Comparison of ENCODE assay signal across 24 cellular contexts in the genomic region with DNA sequence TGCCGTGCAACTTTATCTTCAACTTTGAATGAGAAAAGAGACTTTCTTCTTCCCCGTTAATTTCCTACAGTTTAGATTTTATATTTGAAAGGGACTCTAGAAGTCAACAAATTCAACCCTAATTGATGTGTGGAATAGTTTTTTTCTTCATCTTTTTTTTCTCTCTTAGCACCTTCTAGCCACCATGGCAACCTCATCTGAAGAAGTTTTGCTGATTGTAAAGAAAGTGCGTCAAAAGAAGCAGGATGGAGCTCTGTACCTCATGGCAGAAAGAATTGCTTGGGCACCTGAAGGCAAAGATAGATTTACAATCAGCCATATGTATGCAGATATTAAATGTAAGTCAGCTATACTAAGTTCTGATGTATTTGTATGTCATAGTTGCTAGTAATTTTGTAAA. TPM values are rescaled to one million over a fixed set of nuclear protein-coding genes. Genes with fewer than 3 reads are reported as not detected.
DNase-seq lines count a peak whose midpoint lies in the region; ATAC-seq lines count a peak whose summit lies in the region.
"Had no signal": no experiment of that assay in that cellular context is flagged by ENCODE, and none has a peak within 500 bp of the region (broad histone marks: within the 10 kb centered on the region; RNA-seq: fewer than 3 reads in every experiment).

No MANE protein-coding gene starts in this region.

- no peaks in the 10 kb centered on the region for H3K27me3 Mint-ChIP-seq in activated T-cell treated with anti-CD3 and anti-CD28 coated beads, Interleukin-2, amount 50 U/mL, for 24 hours
- H3K27me3 Mint-ChIP-seq in CD8-positive, alpha-beta memory T cell = no peaks in the 10 kb centered on the region
- no peaks in the 10 kb centered on the region for H3K27me3 Mint-ChIP-seq in activated CD8-positive, alpha-beta T cell treated with anti-CD3 and anti-CD28 coated beads, Interleukin-2, amount 10 ng/mL, durations not matched to agents 7 days and 5 days (ENCODE audit: low read depth)
- no peaks in the 10 kb centered on the region for H3K27me3 Mint-ChIP-seq in naive thymus-derived CD4-positive, alpha-beta T cell

- no peaks in the 10 kb centered on the region for H3K9me3 Mint-ChIP-seq in activated T-cell treated with anti-CD3 and anti-CD28 coated beads, Interleukin-2, amount 50 U/mL, for 24 hours
- no peaks in the 10 kb centered on the region for H3K9me3 Mint-ChIP-seq in CD8-positive, alpha-beta memory T cell
- no peaks in the 10 kb centered on the region for H3K9me3 Mint-ChIP-seq in activated CD8-positive, alpha-beta T cell treated with anti-CD3 and anti-CD28 coated beads, Interleukin-2, amount 10 ng/mL, durations not matched to agents 7 days and 5 days (ENCODE audit: insufficient read depth)
- H3K9me3 Mint-ChIP-seq in naive thymus-derived CD4-positive, alpha-beta T cell = peaks cover 0 to 1% (median 0%) of the 10 kb centered on the region in 11 donors

- intact Hi-C loops in naive thymus-derived CD4-positive, alpha-beta T cell (cut with micrococcal nuclease) = loop anchor here (1.0 to 2.0 kb wide), 2 partner anchors 11 to 62 kb away; partner anchors contain the start of genes GTF2H1 (in 2 of the 2), HPS5 (in 2 of the 2) and LDHA (in 1 of the 2)
- intact Hi-C loops in aorta (cut with DNase I) = no loop called here

- 94 to 95% methylated on average over 3 of the region's 3 CpGs for WGBS in aorta, 2 donors

- peaks cover 88% of the 10 kb centered on the region for H3K36me3 Mint-ChIP-seq in activated T-cell treated with anti-CD3 and anti-CD28 coated beads, Interleukin-2, amount 50 U/mL, for 24 hours (ENCODE audit: low read depth)
- H3K36me3 Mint-ChIP-seq in CD8-positive, alpha-beta memory T cell = peaks cover 0 to 72% (median 31%) of the 10 kb centered on the region in 3 donors
- peaks cover 59% of the 10 kb centered on the region for H3K36me3 Mint-ChIP-seq in activated CD8-positive, alpha-beta T cell treated with anti-CD3 and anti-CD28 coated beads, Interleukin-2, amount 10 ng/mL, durations not matched to agents 7 days and 5 days (ENCODE audit: low read depth)
- H3K36me3 Mint-ChIP-seq in naive thymus-derived CD4-positive, alpha-beta T cell = peaks cover 15 to 55% (median 42%) of the 10 kb centered on the region in 5 donors

- H3K36me3 ChIP-seq in CD8-positive, alpha-beta memory T cell (ENCODE audit: insufficient read depth, low read length) = peaks cover 29% of the 10 kb centered on the region
- H3K36me3 ChIP-seq in naive thymus-derived CD4-positive, alpha-beta T cell (ENCODE audit: control insufficient read depth in 2 of 3, insufficient read depth in 3 of 3, low read length in 3 of 3) = peaks cover 9 to 40% (median 20%) of the 10 kb centered on the region in 3 experiments
- peaks cover 0 to 3% of the 10 kb centered on the region in 2 donors for H3K36me3 ChIP-seq in aorta (ENCODE audit: control insufficient read depth in 1 of 2, insufficient read depth in 2 of 2, low read length in 1 of 2)

- DNase-seq in activated T-cell treated with anti-CD3 and anti-CD28 coated beads, Interleukin-2, amount 50 U/mL, for 24 hours = no peak
- no peak for DNase-seq in activated T-cell treated with anti-CD3 and anti-CD28 coated beads, Interleukin-2, amount 50 U/mL, for 1 hour
- DNase-seq in CD8-positive, alpha-beta memory T cell = peak in 2 of 5 donors; percentile 36 to 54
- no peak for DNase-seq in activated CD8-positive, alpha-beta T cell treated with anti-CD3 and anti-CD28 coated beads, Interleukin-2, amount 10 ng/mL, durations not matched to agents 7 days and 5 days
- peak in 7 of 9 donors; percentile 23 to 72 (median 59) for DNase-seq in naive thymus-derived CD4-positive, alpha-beta T cell
- DNase-seq in aorta (no peak), T1000 (lab: John Stamatoyannopoulos, UW) (no peak)
- DNase-seq: activated CD4-positive, alpha-beta T cell treated with anti-CD3 and anti-CD28 coated beads, Interleukin-2, amount 50 U/mL, for 4 hours; amygdala; cortex of kidney; hippocampal formation; Kasumi-1; left ventricle myocardium inferior; NCI-H1048; NCI-H1930; NCI-H526 treated with DMSO at 0.1 percent for 48 hours; right cardiac atrium; stimulated activated CD4-positive, alpha-beta T cell treated with anti-CD3 and anti-CD28 coated beads, Interleukin-4, amount 100 ng/mL, for 1 hour; stimulated activated naive CD4-positive, alpha-beta T cell treated with Interleukin-2 at 50 U/mL for 16 hours had no signal

- CTCF ChIA-PET in CD8-positive, alpha-beta memory T cell (lab: Charles Lee) = interaction anchor here (1.0 to 1.2 kb wide), 2 partner anchors 10 to 13 kb away, joined by 3 to 4 read pairs; no protein-coding TSS in a partner anchor
- CTCF ChIA-PET in activated CD8-positive, alpha-beta T cell treated with anti-CD3 and anti-CD28 coated beads, Interleukin-2, amount 10 ng/mL, durations not matched to agents 7 days and 5 days (lab: Charles Lee) = interaction anchor here (1.9 to 3.7 kb wide), 2 partner anchors 62 to 89 kb away, joined by 6 to 13 read pairs; partner anchors contain the start of gene LDHA
- CTCF ChIA-PET in naive thymus-derived CD4-positive, alpha-beta T cell (lab: Charles Lee) = no interaction called here

- H3K27ac Mint-ChIP-seq in activated T-cell treated with anti-CD3 and anti-CD28 coated beads, Interleukin-2, amount 50 U/mL, for 24 hours = peak overlapping the region; percentile 40
- peak overlapping the region; percentile 68 to 96 (median 92) for H3K27ac Mint-ChIP-seq in CD8-positive, alpha-beta memory T cell
- peak overlapping the region; percentile 35 for H3K27ac Mint-ChIP-seq in activated CD8-positive, alpha-beta T cell treated with anti-CD3 and anti-CD28 coated beads, Interleukin-2, amount 10 ng/mL, durations not matched to agents 7 days and 5 days
- peak overlapping the region; percentile 68 to 97 (median 90) for H3K27ac Mint-ChIP-seq in naive thymus-derived CD4-positive, alpha-beta T cell

- H3K27me3 ChIP-seq in CD8-positive, alpha-beta memory T cell (ENCODE audit: insufficient read depth, low read length, poor library complexity, severe bottlenecking) = no peaks in the 10 kb centered on the region
- H3K27me3 ChIP-seq in naive thymus-derived CD4-positive, alpha-beta T cell (ENCODE audit: control insufficient read depth in 2 of 2, insufficient read depth in 2 of 2, low read length in 2 of 2) = no peaks in the 10 kb centered on the region
- H3K27me3 ChIP-seq in aorta (ENCODE audit: control insufficient read depth in 1 of 2, insufficient read depth in 2 of 2, low read length in 1 of 2) = no peaks in the 10 kb centered on the region
- H3K27me3 ChIP-seq: gastroesophageal sphincter, SJSA1, vagina had no signal

- H3K9me3 ChIP-seq in CD8-positive, alpha-beta memory T cell (ENCODE audit: low read length) = no peaks in the 10 kb centered on the region
- H3K9me3 ChIP-seq in naive thymus-derived CD4-positive, alpha-beta T cell (ENCODE audit: control insufficient read depth in 2 of 3, low read length in 3 of 3) = no peaks in the 10 kb centered on the region
- H3K9me3 ChIP-seq in aorta (ENCODE audit: control insufficient read depth, low read length) = no peaks in the 10 kb centered on the region
- H3K9me3 ChIP-seq: gastroesophageal sphincter, left ventricle myocardium inferior, SJSA1, vagina had no signal

- peaks cover 53% of the 10 kb centered on the region for H3K4me1 ChIP-seq in CD8-positive, alpha-beta memory T cell (ENCODE audit: insufficient read depth, low read length)
- H3K4me1 ChIP-seq in naive thymus-derived CD4-positive, alpha-beta T cell (ENCODE audit: control insufficient read depth in 2 of 2, insufficient read depth in 2 of 2, low read length in 2 of 2) = peaks cover 30 to 38% of the 10 kb centered on the region in 2 donors
- H3K4me1 ChIP-seq in aorta (ENCODE audit: control insufficient read depth in 1 of 2, insufficient read depth in 2 of 2, low read length in 2 of 2) = peaks cover 0 to 1% of the 10 kb centered on the region in 2 donors
- H3K4me1 ChIP-seq: parathyroid adenoma, SJSA1 had no signal

- peak overlapping the region; percentile 33 for H3K27ac ChIP-seq in CD8-positive, alpha-beta memory T cell (ENCODE audit: low read depth, low read length)
- peak overlapping the region; percentile 77 for H3K27ac ChIP-seq in naive thymus-derived CD4-positive, alpha-beta T cell (ENCODE audit: low read depth, low read length)
- H3K27ac ChIP-seq in aorta (ENCODE audit: low read depth in 1 of 2, low read length in 2 of 2) = no peak overlapping the region
- H3K27ac ChIP-seq: gastroesophageal sphincter, left ventricle myocardium inferior, parathyroid adenoma, SJSA1, vagina had no signal

- H3K4me1 Mint-ChIP-seq in activated T-cell treated with anti-CD3 and anti-CD28 coated beads, Interleukin-2, amount 50 U/mL, for 24 hours (ENCODE audit: low read depth) = peaks cover 55% of the 10 kb centered on the region
- H3K4me1 Mint-ChIP-seq in CD8-positive, alpha-beta memory T cell = peaks cover 49 to 69% (median 68%) of the 10 kb centered on the region in 3 donors
- H3K4me1 Mint-ChIP-seq in activated CD8-positive, alpha-beta T cell treated with anti-CD3 and anti-CD28 coated beads, Interleukin-2, amount 10 ng/mL, durations not matched to agents 7 days and 5 days (ENCODE audit: low read depth) = peaks cover 37% of the 10 kb centered on the region
- H3K4me1 Mint-ChIP-seq in naive thymus-derived CD4-positive, alpha-beta T cell = peaks cover 34 to 65% (median 62%) of the 10 kb centered on the region in 7 donors

- no peak overlapping the region for H3K4me3 ChIP-seq in CD8-positive, alpha-beta memory T cell (ENCODE audit: low read length)
- no peak overlapping the region for H3K4me3 ChIP-seq in naive thymus-derived CD4-positive, alpha-beta T cell (ENCODE audit: low read length)
- no peak overlapping the region for H3K4me3 ChIP-seq in aorta (ENCODE audit: low read length in 2 of 2)
- H3K4me3 ChIP-seq: gastroesophageal sphincter, left ventricle myocardium inferior, SJSA1, vagina had no signal

- H3K4me3 Mint-ChIP-seq in activated T-cell treated with anti-CD3 and anti-CD28 coated beads, Interleukin-2, amount 50 U/mL, for 24 hours = no peak overlapping the region
- H3K4me3 Mint-ChIP-seq in CD8-positive, alpha-beta memory T cell = peak overlapping the region; percentile 54 to 83 (median 67)
- H3K4me3 Mint-ChIP-seq in activated CD8-positive, alpha-beta T cell treated with anti-CD3 and anti-CD28 coated beads, Interleukin-2, amount 10 ng/mL, durations not matched to agents 7 days and 5 days = no peak overlapping the region
- H3K4me3 Mint-ChIP-seq in naive thymus-derived CD4-positive, alpha-beta T cell = peak overlapping the region in 9 of 10 donors; percentile 31 to 84 (median 72)

- no peak for ATAC-seq in activated CD8-positive, alpha-beta T cell treated with anti-CD3 and anti-CD28 coated beads, Interleukin-2, amount 10 ng/mL, durations not matched to agents 7 days and 5 days
- peak; percentile 83 for ATAC-seq in naive thymus-derived CD4-positive, alpha-beta T cell
- no peak for ATAC-seq in GM19035 (IDR thresholded peaks at IDR 0.05; ENCODE audit: unreplicated experiment)
- ATAC-seq in aorta (ENCODE audit: low FRiP score) = no peak
- ATAC-seq: gastroesophageal sphincter, right cardiac atrium had no signal

- POLR2A ChIA-PET in CD8-positive, alpha-beta memory T cell (lab: Charles Lee) = interaction anchor here (0.7 kb wide), 1 partner anchor 10 kb away, joined by 3 read pairs; no protein-coding TSS in a partner anchor
- POLR2A ChIA-PET in activated CD8-positive, alpha-beta T cell treated with anti-CD3 and anti-CD28 coated beads, Interleukin-2, amount 10 ng/mL, durations not matched to agents 7 days and 5 days (lab: Charles Lee) = interaction anchor here (1.6 kb wide), 1 partner anchor 61 kb away, joined by 4 read pairs; the partner anchor contains the start of gene LDHA
- POLR2A ChIA-PET in naive thymus-derived CD4-positive, alpha-beta T cell (lab: Charles Lee) = interaction anchor here (0.6 to 1.0 kb wide), 2 partner anchors 61 to 66 kb away, joined by 3 to 4 read pairs; partner anchors contain the start of gene LDHA

RNA-seq across cellular contexts. Expression of gene GTF2H1, which starts 10.5 kb away (rescaled TPM):
- total RNA-seq in CD8-positive, alpha-beta memory T cell = 10 to 100 TPM; 60.3 to 62.0 TPM
- 37.4 TPM for polyA plus RNA-seq in CD8-positive, alpha-beta memory T cell
- 10 to 100 TPM; 47.2 to 47.8 TPM for total RNA-seq in activated CD8-positive, alpha-beta T cell treated with anti-CD3 and anti-CD28 coated beads, Interleukin-2, amount 10 ng/mL, durations not matched to agents 7 days and 5 days
- 10 to 100 TPM; 26.3 to 63.2 (median 59.0) TPM for total RNA-seq in naive thymus-derived CD4-positive, alpha-beta T cell
- polyA plus RNA-seq in naive thymus-derived CD4-positive, alpha-beta T cell = 10 to 100 TPM; 39.3 to 43.2 TPM
- total RNA-seq in aorta = 10 to 100 TPM; 39.3 to 53.3 TPM
- polyA plus RNA-seq in aorta = 10 to 100 TPM; 35.6 to 38.2 TPM

RNA-seq across cellular contexts. Expression of gene HPS5, which starts 11.0 kb away (rescaled TPM):
- 10 to 100 TPM; 18.5 to 19.4 TPM for total RNA-seq in CD8-positive, alpha-beta memory T cell
- 13.8 TPM for polyA plus RNA-seq in CD8-positive, alpha-beta memory T cell
- total RNA-seq in activated CD8-positive, alpha-beta T cell treated with anti-CD3 and anti-CD28 coated beads, Interleukin-2, amount 10 ng/mL, durations not matched to agents 7 days and 5 days = 10 to 100 TPM; 15.8 to 18.0 TPM
- 10 to 100 TPM; 13.0 to 22.3 (median 16.6) TPM for total RNA-seq in naive thymus-derived CD4-positive, alpha-beta T cell
- polyA plus RNA-seq in naive thymus-derived CD4-positive, alpha-beta T cell = 10 to 100 TPM; 13.2 to 15.6 TPM
- 10 to 100 TPM; 22.6 to 25.5 TPM for total RNA-seq in aorta
- polyA plus RNA-seq in aorta = 10 to 100 TPM; 12.2 to 22.5 TPM

Comparison
In these comparisons a context has a peak if more than half of its experiments do, and no peak if none do; other contexts are left out.
1. DNase-seq: peak in naive thymus-derived CD4-positive, alpha-beta T cell (7 of 9); none in activated T-cell treated with anti-CD3 and anti-CD28 coated beads, Interleukin-2, amount 50 U/mL, for 24 hours (single experiment), activated T-cell treated with anti-CD3 and anti-CD28 coated beads, Interleukin-2, amount 50 U/mL, for 1 hour (single experiment), activated CD8-positive, alpha-beta T cell treated with anti-CD3 and anti-CD28 coated beads, Interleukin-2, amount 10 ng/mL, durations not matched to agents 7 days and 5 days (single experiment), aorta (0 of 2) and T1000 (single experiment).
2. H3K27ac Mint-ChIP-seq: peak in every context shown above with its lines; median percentile 92 in CD8-positive, alpha-beta memory T cell; 90 in naive thymus-derived CD4-positive, alpha-beta T cell; 40 in activated T-cell treated with anti-CD3 and anti-CD28 coated beads, Interleukin-2, amount 50 U/mL, for 24 hours; 35 in activated CD8-positive, alpha-beta T cell treated with anti-CD3 and anti-CD28 coated beads, Interleukin-2, amount 10 ng/mL, durations not matched to agents 7 days and 5 days.
3. H3K4me3 Mint-ChIP-seq: peak in CD8-positive, alpha-beta memory T cell (7 of 7) and naive thymus-derived CD4-positive, alpha-beta T cell (9 of 10); none in activated T-cell treated with anti-CD3 and anti-CD28 coated beads, Interleukin-2, amount 50 U/mL, for 24 hours (single experiment) and activated CD8-positive, alpha-beta T cell treated with anti-CD3 and anti-CD28 coated beads, Interleukin-2, amount 10 ng/mL, durations not matched to agents 7 days and 5 days (single experiment).
4. H3K27ac ChIP-seq: peak in CD8-positive, alpha-beta memory T cell (single experiment) and naive thymus-derived CD4-positive, alpha-beta T cell (single experiment); none in aorta (0 of 2).
5. intact Hi-C loops: an anchor here in naive thymus-derived CD4-positive, alpha-beta T cell (1.0 to 2.0 kb wide); none called in aorta.